Comparison of ENCODE assay signal across 10 cellular contexts in genomic region chr6:10316327-10316726, GRCh38.
DNase-seq lines count a peak whose midpoint lies in the region; ATAC-seq and TF ChIP-seq lines count a peak whose summit lies in the region.
"Had no signal": no experiment of that assay in that cellular context is flagged by ENCODE, and none has a peak within 500 bp of the region (broad histone marks: within the 10 kb centered on the region; RNA-seq: fewer than 3 reads in every experiment).

No MANE protein-coding gene starts in this region.

- H3K4me1 Mint-ChIP-seq in natural killer cell = no peaks in the 10 kb centered on the region
- H3K4me1 Mint-ChIP-seq: activated naive CD8-positive, alpha-beta T cell treated with anti-CD3 and anti-CD28 coated beads, Interleukin-2, amount 50 U/mL, for 24 hours had no signal

- H3K27ac ChIP-seq in temporal lobe (ENCODE audit: low read depth, low read length) = peak overlapping the region; percentile 82
- H3K27ac ChIP-seq in thyroid gland = no peak overlapping the region
- H3K27ac ChIP-seq in body of pancreas = no peak overlapping the region

- H3K4me1 ChIP-seq in thyroid gland (peaks cover 0 to 6% of the 10 kb centered on the region in 2 donors), body of pancreas (no peaks in the 10 kb centered on the region)

- H3K27me3 ChIP-seq in thyroid gland = no peaks in the 10 kb centered on the region
- H3K27me3 ChIP-seq in body of pancreas = no peaks in the 10 kb centered on the region

- TF ChIP-seq POLR2A in thyroid gland (IDR thresholded peaks at IDR 0.05) = no peak
- TF ChIP-seq POLR2A in body of pancreas (IDR thresholded peaks at IDR 0.05) = no peak

- H3K4me3 ChIP-seq in thyroid gland (replicated peaks in 1 of 3) (no peak overlapping the region), body of pancreas (no peak overlapping the region)

- WGBS in thyroid gland, 2 donors = 38 to 49% methylated on average over 13 of the region's 13 CpGs
- 53 to 64% methylated on average over 13 of the region's 13 CpGs for WGBS in body of pancreas, 2 donors

- no peaks in the 10 kb centered on the region for H3K27me3 Mint-ChIP-seq in natural killer cell (ENCODE audit: low read depth in 2 of 2)

- H3K27ac Mint-ChIP-seq in natural killer cell = no peak overlapping the region
- H3K27ac Mint-ChIP-seq: activated naive CD8-positive, alpha-beta T cell treated with anti-CD3 and anti-CD28 coated beads, Interleukin-2, amount 50 U/mL, for 24 hours had no signal

- H3K9me3 Mint-ChIP-seq in natural killer cell = peaks cover 0 to 2% of the 10 kb centered on the region in 2 donors

- no peaks in the 10 kb centered on the region for H3K36me3 Mint-ChIP-seq in natural killer cell

- DNase-seq in HS-27A (ENCODE audit: low read depth) = peak; percentile 36
- peak in 55 of 56 donors; percentile 3 to 86 (median 48) for DNase-seq in amygdala (lab: John Stamatoyannopoulos, UW)
- peak; percentile 21 for DNase-seq in hepatic stellate cell (ENCODE audit: low spot score)
- no peak for DNase-seq in activated CD8-positive, alpha-beta memory T cell treated with anti-CD3 and anti-CD28 coated beads, Interleukin-2, amount 50 U/mL, for 4 hours
- DNase-seq in natural killer cell = no peak
- no peak for DNase-seq in thyroid gland
- DNase-seq in body of pancreas = no peak
- DNase-seq: activated naive CD8-positive, alpha-beta T cell treated with anti-CD3 and anti-CD28 coated beads, Interleukin-2, amount 50 U/mL, for 24 hours; MM.1S had no signal

- no peak overlapping the region for H3K4me3 Mint-ChIP-seq in natural killer cell
- H3K4me3 Mint-ChIP-seq: activated naive CD8-positive, alpha-beta T cell treated with anti-CD3 and anti-CD28 coated beads, Interleukin-2, amount 50 U/mL, for 24 hours had no signal

- intact Hi-C loops in natural killer cell (cut with micrococcal nuclease) (no loop called here), thyroid gland (cut with DNase I) (no loop called here), body of pancreas (cut with DNase I) (no loop called here)

- H3K9me3 ChIP-seq in thyroid gland (no peaks in the 10 kb centered on the region), body of pancreas (no peaks in the 10 kb centered on the region)

- TF ChIP-seq CTCF in natural killer cell (IDR thresholded peaks at IDR 0.05) (no peak), thyroid gland (IDR thresholded peaks at IDR 0.05) (no peak), body of pancreas (IDR thresholded peaks at IDR 0.05) (no peak)

- H3K36me3 ChIP-seq in thyroid gland = no peaks in the 10 kb centered on the region
- no peaks in the 10 kb centered on the region for H3K36me3 ChIP-seq in body of pancreas (replicated peaks in 1 of 2; ENCODE audit: insufficient read depth in 1 of 2, low read depth in 2 of 2)

- ATAC-seq in natural killer cell (no peak), body of pancreas (no peak)
- ATAC-seq: activated naive CD8-positive, alpha-beta T cell treated with anti-CD3 and anti-CD28 coated beads, Interleukin-2, amount 50 U/mL, for 24 hours had no signal

Comparison
In these comparisons a context has a peak if more than half of its experiments do, and no peak if none do; other contexts are left out.
1. DNase-seq: peak in HS-27A (single experiment), amygdala (55 of 56) and hepatic stellate cell (single experiment); none in activated CD8-positive, alpha-beta memory T cell treated with anti-CD3 and anti-CD28 coated beads, Interleukin-2, amount 50 U/mL, for 4 hours (single experiment), natural killer cell (single experiment), thyroid gland (0 of 2) and body of pancreas (0 of 4).